In genomic region chr17:9671559-9671958, GRCh38 we compare ENCODE assay signal across 1 cellular context.
TF ChIP-seq lines count a peak whose summit lies in the region.

No MANE protein-coding gene starts in this region.

TF ChIP-seq in WTC11, 78 proteins besides CTCF, POLR2A, EP300 and RAD21 (continued from another document):
- TF ChIP-seq ZNF396 (CRISPR knock-in tag; IDR thresholded peaks at IDR 0.05; ENCODE audit: borderline replicate concordance), result no peak
TF ChIP-seq in WTC11: peak in this region for 0.
